In genomic region chr1:42930178-42931107, GRCh38 we compare ENCODE assay signal across 1 cellular context.
TF ChIP-seq lines count a peak whose summit lies in the region.

No MANE protein-coding gene starts in this region.

TF ChIP-seq in HepG2, 621 proteins besides CTCF, POLR2A, EP300 and RAD21 (continued from another document):
- TF ChIP-seq STAT6 (CRISPR knock-in tag; IDR thresholded peaks at IDR 0.05; ENCODE audit: borderline replicate concordance): no peak
- no peak for TF ChIP-seq TGIF2 (CRISPR knock-in tag; IDR thresholded peaks at IDR 0.05)
- no peak for TF ChIP-seq ZNF225 (CRISPR knock-in tag; IDR thresholded peaks at IDR 0.05)
- peak; percentile 62 for TF ChIP-seq POLR2G (IDR thresholded peaks at IDR 0.05; ENCODE audit: low read depth, low read length)
- no peak for TF ChIP-seq GFI1 (CRISPR knock-in tag; IDR thresholded peaks at IDR 0.05; ENCODE audit: borderline replicate concordance)
- TF ChIP-seq ZNF782 (CRISPR knock-in tag; IDR thresholded peaks at IDR 0.05; ENCODE audit: borderline replicate concordance): no peak
- no peak for TF ChIP-seq BATF2 (CRISPR knock-in tag; IDR thresholded peaks at IDR 0.05)
- TF ChIP-seq RNF2 (conservative IDR thresholded peaks at IDR 0.05; ENCODE audit: low read depth): no peak
- TF ChIP-seq ZNF557 (CRISPR knock-in tag; IDR thresholded peaks at IDR 0.05): no peak
- no peak for TF ChIP-seq AHDC1 (CRISPR knock-in tag; IDR thresholded peaks at IDR 0.05; ENCODE audit: borderline replicate concordance)
- TF ChIP-seq TAF1 (CRISPR knock-in tag; IDR thresholded peaks at IDR 0.05): 0 out of 2 replicates have a peak, but pooled peaks have one; percentile 20
- no peak for TF ChIP-seq CAMTA2 (CRISPR knock-in tag; IDR thresholded peaks at IDR 0.05; ENCODE audit: borderline replicate concordance)
- TF ChIP-seq TEAD3 (CRISPR knock-in tag; optimal IDR thresholded peaks at IDR 0.05; ENCODE audit: borderline replicate concordance): no peak
- no peak for TF ChIP-seq ELF3 (CRISPR knock-in tag; IDR thresholded peaks at IDR 0.05)
- TF ChIP-seq ZFX (CRISPR knock-in tag; IDR thresholded peaks at IDR 0.05; ENCODE audit: low read depth): no peak
